In the genomic region with DNA sequence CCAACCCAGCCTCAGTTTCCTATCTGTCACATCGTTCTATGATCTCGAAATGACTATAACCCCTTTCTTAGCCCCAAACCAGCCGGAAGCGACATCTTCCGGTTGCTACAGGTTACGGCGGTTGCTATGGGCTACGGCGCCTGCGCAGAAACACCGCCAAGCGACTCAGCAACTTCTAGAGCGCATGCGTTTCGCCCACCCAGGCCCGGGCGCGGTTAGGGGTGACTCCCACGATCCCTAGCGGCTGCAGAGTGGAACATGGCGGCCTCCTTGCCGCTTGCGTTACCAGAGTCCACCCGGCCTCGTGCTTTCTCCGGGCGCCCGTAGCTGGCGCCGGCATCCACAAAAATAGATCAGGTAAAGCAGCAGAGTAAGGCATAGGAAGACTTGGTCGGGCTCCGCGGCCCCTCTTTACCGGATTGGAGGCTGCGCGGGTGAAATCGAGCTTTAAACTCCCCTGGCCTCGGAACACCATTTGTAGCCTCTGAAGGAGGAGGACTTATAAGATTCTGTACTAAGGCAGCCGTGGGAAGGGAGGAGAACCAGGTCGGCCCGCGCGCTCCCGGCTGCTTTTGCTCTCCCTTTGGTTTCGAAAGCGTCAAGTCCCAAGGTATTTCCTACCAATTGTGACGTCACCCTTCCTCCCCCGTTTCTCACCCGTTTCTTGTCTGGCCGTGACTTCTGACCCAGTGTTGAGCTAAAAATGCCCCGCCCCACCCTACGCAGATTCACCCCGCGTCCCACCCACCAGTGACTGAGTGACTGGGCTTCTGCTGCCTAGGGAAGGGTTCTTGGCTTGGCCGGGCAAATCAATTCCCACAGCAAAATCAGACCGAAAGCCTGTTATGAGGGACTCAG, we compare ENCODE assay signal across 7 cellular contexts. TPM values are rescaled to one million over a fixed set of nuclear protein-coding genes. Genes with fewer than 3 reads are reported as not detected.
DNase-seq lines count a peak whose midpoint lies in the region; ATAC-seq and TF ChIP-seq lines count a peak whose summit lies in the region.

No MANE protein-coding gene starts in this region.

- peak; percentile 53 for ATAC-seq in GM18508 (IDR thresholded peaks at IDR 0.05; ENCODE audit: insufficient read depth, unreplicated experiment)
- ATAC-seq in HG02973 (IDR thresholded peaks at IDR 0.05; ENCODE audit: unreplicated experiment) = peak; percentile 69

- H3K27me3 ChIP-seq in hepatocyte = no peaks in the 10 kb centered on the region

- DNase-seq in NCI-H2029 (lab: John Stamatoyannopoulos, UW) (peak; percentile 93), T-helper 9 cell (peak; percentile 98), astrocyte of the hippocampus (ENCODE audit: low read depth, low spot score) (peak; percentile 99), hepatocyte (ENCODE audit: low spot score) (peak; percentile 99), renal cortical epithelial cell (ENCODE audit: low read depth) (peak; percentile 90)

- H2AFZ ChIP-seq in hepatocyte = peak overlapping the region; percentile 50

- peaks cover 50% of the 10 kb centered on the region for H3K79me2 ChIP-seq in hepatocyte

- H3K27ac ChIP-seq in hepatocyte = peak overlapping the region; percentile 100

- peak overlapping the region; percentile 63 for H3K4me3 ChIP-seq in hepatocyte

- H4K20me1 ChIP-seq in hepatocyte (ENCODE audit: insufficient read depth, poor library complexity, severe bottlenecking) = no peaks in the 10 kb centered on the region

- H3K9me3 ChIP-seq in hepatocyte (ENCODE audit: low read depth) = no peaks in the 10 kb centered on the region

- under 1% methylated on average over 53 of the region's 56 CpGs for WGBS in hepatocyte (ENCODE audit: low lambda C conversion rate, missing lambda C conversion rate)

- no peak for TF ChIP-seq CTCF in hepatocyte (IDR thresholded peaks at IDR 0.05; ENCODE audit: poor library complexity)

- H3K4me2 ChIP-seq in hepatocyte = peak overlapping the region; percentile 85

- H3K9me2 ChIP-seq in hepatocyte (replicated peaks; ENCODE audit: insufficient read depth) = no peaks in the 10 kb centered on the region

- H3K4me1 ChIP-seq in hepatocyte (ENCODE audit: insufficient read depth) = peaks cover 35% of the 10 kb centered on the region

- no peaks in the 10 kb centered on the region for H3K36me3 ChIP-seq in hepatocyte (replicated peaks; ENCODE audit: insufficient read depth, low read depth)

RNA-seq across cellular contexts. Expression of gene SDCBP2, which starts 3.5 kb away (rescaled TPM):
- 57.2 and 64.1 TPM in 2 replicates for total RNA-seq in hepatocyte
- 74.4 and 83.3 TPM in 2 replicates for polyA plus RNA-seq in hepatocyte
- total RNA-seq in renal cortical epithelial cell = 1.8 and 14.1 TPM in 2 replicates

RNA-seq across cellular contexts. Expression of gene SNPH, which starts 59.3 kb away (rescaled TPM):
- total RNA-seq in hepatocyte (3.7 and 3.9 TPM in 2 replicates), renal cortical epithelial cell (5.9 and 14.2 TPM in 2 replicates)
- polyA plus RNA-seq in hepatocyte = 2.3 TPM in 2 replicates

Comparison
In these comparisons a context has a peak if more than half of its experiments do, and no peak if none do; other contexts are left out.
1. Peak in every context shown above with its lines: DNase-seq, ATAC-seq, H3K4me3 ChIP-seq and H3K27ac ChIP-seq.